In genomic region chr16:66832661-66833305, GRCh38 we compare ENCODE assay signal across 16 cellular contexts. TPM values are rescaled to one million over a fixed set of nuclear protein-coding genes. Genes with fewer than 3 reads are reported as not detected.
DNase-seq lines count a peak whose midpoint lies in the region; ATAC-seq and TF ChIP-seq lines count a peak whose summit lies in the region.
"Had no signal": no experiment of that assay in that cellular context is flagged by ENCODE, and none has a peak within 500 bp of the region (broad histone marks: within the 10 kb centered on the region; RNA-seq: fewer than 3 reads in every experiment).

No MANE protein-coding gene starts in this region.

- H3K4me3 Mint-ChIP-seq in activated CD4-positive, alpha-beta T cell treated with anti-CD3 and anti-CD28 coated beads, Interleukin-2, amount 10 ng/mL, durations not matched to agents 24 days and 14 days: no peak overlapping the region
- no peak overlapping the region for H3K4me3 Mint-ChIP-seq in CD8-positive, alpha-beta T cell
- H3K4me3 Mint-ChIP-seq: H9; stimulated activated naive B cell treated with anti-CD40 and anti-IgM and Interleukin-4, amounts not matched to agents 10 μg/mL and 1 μg/mL and 100 μg/mL, for 72 hours had no signal

- H3K27me3 Mint-ChIP-seq in activated CD4-positive, alpha-beta T cell treated with anti-CD3 and anti-CD28 coated beads, Interleukin-2, amount 10 ng/mL, durations not matched to agents 24 days and 14 days: peaks cover 7% of the 10 kb centered on the region
- peaks cover 9% of the 10 kb centered on the region for H3K27me3 Mint-ChIP-seq in CD8-positive, alpha-beta T cell (ENCODE audit: low read depth)

- no peak for ATAC-seq in GM18873 (IDR thresholded peaks at IDR 0.05; ENCODE audit: low FRiP score, unreplicated experiment)
- ATAC-seq in CD8-positive, alpha-beta T cell: no peak
- ATAC-seq: lower lobe of right lung; stimulated activated naive B cell treated with anti-CD40 and anti-IgM and Interleukin-4, amounts not matched to agents 10 μg/mL and 1 μg/mL and 100 μg/mL, for 72 hours had no signal

- CTCF ChIA-PET in CD8-positive, alpha-beta T cell (lab: Charles Lee): interaction anchor here (0.7 to 4.3 kb wide), 5 partner anchors 10 to 107 kb away, joined by 3 to 53 read pairs (median 4); partner anchors contain the start of gene PDP2

- no peak for TF ChIP-seq CTCF in CD8-positive, alpha-beta T cell (IDR thresholded peaks at IDR 0.05)

- no peak overlapping the region for H3K4me3 ChIP-seq in skeletal muscle satellite cell (ENCODE audit: low read length)
- no peak overlapping the region for H3K4me3 ChIP-seq in CD8-positive, alpha-beta T cell (ENCODE audit: low read depth, low read length)
- H3K4me3 ChIP-seq: ascending aorta, lower lobe of right lung had no signal

- peaks cover 22% of the 10 kb centered on the region for H3K4me1 ChIP-seq in skeletal muscle satellite cell (ENCODE audit: control insufficient read depth, insufficient read depth, low read length)
- H3K4me1 ChIP-seq in CD8-positive, alpha-beta T cell (ENCODE audit: insufficient read depth, low read length): peaks cover 18% of the 10 kb centered on the region

- peak; percentile 55 for DNase-seq in activated CD4-positive, alpha-beta T cell treated with anti-CD3 and anti-CD28 coated beads, Interleukin-2, amount 10 ng/mL, durations not matched to agents 24 days and 14 days
- no peak for DNase-seq in activated CD4-positive, alpha-beta T cell treated with anti-CD3 and anti-CD28 coated beads, Interleukin-2, amount 50 U/mL, for 48 hours
- DNase-seq in NCI-H2107 (lab: John Stamatoyannopoulos, UW) (peak; percentile 8), fibroblast of gingiva (ENCODE audit: low read depth) (peak; percentile 77), GDM1 (lab: John Stamatoyannopoulos, UW) (no peak)
- DNase-seq in CD8-positive, alpha-beta T cell: no peak
- DNase-seq: Calu3; H9; lower lobe of right lung; stimulated activated naive B cell treated with anti-CD40 and anti-IgM and Interleukin-4, amounts not matched to agents 10 μg/mL and 1 μg/mL and 100 μg/mL, for 72 hours had no signal

- H3K27ac ChIP-seq in CD8-positive, alpha-beta T cell (ENCODE audit: low read depth, low read length): no peak overlapping the region
- H3K27ac ChIP-seq: ascending aorta, lower lobe of right lung had no signal

- H3K9me3 Mint-ChIP-seq in activated CD4-positive, alpha-beta T cell treated with anti-CD3 and anti-CD28 coated beads, Interleukin-2, amount 10 ng/mL, durations not matched to agents 24 days and 14 days: no peaks in the 10 kb centered on the region
- H3K9me3 Mint-ChIP-seq in CD8-positive, alpha-beta T cell: no peaks in the 10 kb centered on the region
- H3K9me3 Mint-ChIP-seq: H9; stimulated activated naive B cell treated with anti-CD40 and anti-IgM and Interleukin-4, amounts not matched to agents 10 μg/mL and 1 μg/mL and 100 μg/mL, for 72 hours had no signal

- H3K36me3 Mint-ChIP-seq in activated CD4-positive, alpha-beta T cell treated with anti-CD3 and anti-CD28 coated beads, Interleukin-2, amount 10 ng/mL, durations not matched to agents 24 days and 14 days (ENCODE audit: low read depth): peaks cover 3% of the 10 kb centered on the region
- H3K36me3 Mint-ChIP-seq in CD8-positive, alpha-beta T cell: peaks cover 8% of the 10 kb centered on the region

- H3K36me3 ChIP-seq in skeletal muscle satellite cell (ENCODE audit: insufficient read depth, low read length): peaks cover 2% of the 10 kb centered on the region
- H3K36me3 ChIP-seq in CD8-positive, alpha-beta T cell (ENCODE audit: insufficient read depth, low read length): no peaks in the 10 kb centered on the region

- H3K9ac ChIP-seq in skeletal muscle satellite cell (ENCODE audit: low read depth, low read length): no peak overlapping the region

- intact Hi-C loops in activated CD4-positive, alpha-beta T cell treated with anti-CD3 and anti-CD28 coated beads, Interleukin-2, amount 10 ng/mL, durations not matched to agents 24 days and 14 days (cut with micrococcal nuclease): no loop called here
- intact Hi-C loops in CD8-positive, alpha-beta T cell (cut with DNase I, micrococcal nuclease): loop anchor here in 1 of 2 experiments (5.0 kb wide), 2 partner anchors 80 to 100 kb away; partner anchors contain the start of genes CIAO2B and DYNC1LI2

- H3K4me2 ChIP-seq in skeletal muscle satellite cell (ENCODE audit: low read length): peak overlapping the region; percentile 64

- no peaks in the 10 kb centered on the region for H3K9me3 ChIP-seq in skeletal muscle satellite cell (replicated peaks; ENCODE audit: low read length)
- H3K9me3 ChIP-seq in CD8-positive, alpha-beta T cell (ENCODE audit: low read length): no peaks in the 10 kb centered on the region
- H3K9me3 ChIP-seq: ascending aorta, lower lobe of right lung had no signal

- POLR2A ChIA-PET in CD8-positive, alpha-beta T cell (lab: Charles Lee): no interaction called here

- H3K27me3 ChIP-seq in skeletal muscle satellite cell (ENCODE audit: control insufficient read depth, insufficient read depth, low read length): peaks cover 9% of the 10 kb centered on the region
- no peaks in the 10 kb centered on the region for H3K27me3 ChIP-seq in CD8-positive, alpha-beta T cell (ENCODE audit: insufficient read depth, low read length)
- H3K27me3 ChIP-seq: ascending aorta had no signal

- no peak overlapping the region for H3K27ac Mint-ChIP-seq in activated CD4-positive, alpha-beta T cell treated with anti-CD3 and anti-CD28 coated beads, Interleukin-2, amount 10 ng/mL, durations not matched to agents 24 days and 14 days
- no peak overlapping the region for H3K27ac Mint-ChIP-seq in CD8-positive, alpha-beta T cell
- H3K27ac Mint-ChIP-seq: stimulated activated naive B cell treated with anti-CD40 and anti-IgM and Interleukin-4, amounts not matched to agents 10 μg/mL and 1 μg/mL and 100 μg/mL, for 72 hours had no signal

- peaks cover 21% of the 10 kb centered on the region for H3K4me1 Mint-ChIP-seq in activated CD4-positive, alpha-beta T cell treated with anti-CD3 and anti-CD28 coated beads, Interleukin-2, amount 10 ng/mL, durations not matched to agents 24 days and 14 days
- peaks cover 20% of the 10 kb centered on the region for H3K4me1 Mint-ChIP-seq in CD8-positive, alpha-beta T cell (ENCODE audit: low read depth)

RNA-seq across cellular contexts. Expression of gene NAE1, which starts 2.0 kb away (rescaled TPM):
- 118 and 125 TPM in 2 replicates for total RNA-seq in activated CD4-positive, alpha-beta T cell treated with anti-CD3 and anti-CD28 coated beads, Interleukin-2, amount 10 ng/mL, durations not matched to agents 24 days and 14 days
- total RNA-seq in skeletal muscle satellite cell (2012; rRNA removed): 70.2 and 78.0 TPM in 2 replicates
- total RNA-seq in CD8-positive, alpha-beta T cell: 10 to 100 TPM; 91.9 to 95.9 TPM

RNA-seq across cellular contexts. Expression of gene CA7, which starts 11.4 kb away (rescaled TPM):
- total RNA-seq in activated CD4-positive, alpha-beta T cell treated with anti-CD3 and anti-CD28 coated beads, Interleukin-2, amount 10 ng/mL, durations not matched to agents 24 days and 14 days: 0.28 and 0.56 TPM in 2 replicates
- total RNA-seq in skeletal muscle satellite cell (2012; rRNA removed): not detected in 2 replicates
- not detected for total RNA-seq in CD8-positive, alpha-beta T cell
- total RNA-seq: A673, ascending aorta, Calu3, lower lobe of right lung, SK-MEL-5, skeletal muscle tissue had no signal

RNA-seq across cellular contexts. Expression of gene TERB1, which starts 31.4 kb away (rescaled TPM):
- total RNA-seq in activated CD4-positive, alpha-beta T cell treated with anti-CD3 and anti-CD28 coated beads, Interleukin-2, amount 10 ng/mL, durations not matched to agents 24 days and 14 days: 0.37 TPM in 1 of 2 replicates, not detected in the other
- total RNA-seq in skeletal muscle satellite cell (2012; rRNA removed): 0.25 TPM in 1 of 2 replicates, not detected in the other
- not detected for total RNA-seq in CD8-positive, alpha-beta T cell
- total RNA-seq: A673, ascending aorta, H9, lower lobe of right lung, SK-MEL-5, skeletal muscle tissue had no signal

RNA-seq across cellular contexts. Expression of gene PDP2, which starts 47.5 kb away (rescaled TPM):
- 48.0 and 51.8 TPM in 2 replicates for total RNA-seq in activated CD4-positive, alpha-beta T cell treated with anti-CD3 and anti-CD28 coated beads, Interleukin-2, amount 10 ng/mL, durations not matched to agents 24 days and 14 days
- total RNA-seq in skeletal muscle satellite cell (2012; rRNA removed): 17.3 and 17.7 TPM in 2 replicates
- total RNA-seq in CD8-positive, alpha-beta T cell: 1 to 10 TPM; 5.1 to 6.1 TPM

Comparison
In these comparisons a context has a peak if more than half of its experiments do, and no peak if none do; other contexts are left out.
1. DNase-seq: peak in activated CD4-positive, alpha-beta T cell treated with anti-CD3 and anti-CD28 coated beads, Interleukin-2, amount 10 ng/mL, durations not matched to agents 24 days and 14 days (single experiment), NCI-H2107 (single experiment) and fibroblast of gingiva (single experiment); none in activated CD4-positive, alpha-beta T cell treated with anti-CD3 and anti-CD28 coated beads, Interleukin-2, amount 50 U/mL, for 48 hours (0 of 2), GDM1 (single experiment) and CD8-positive, alpha-beta T cell (0 of 7).